10 cellular contexts compared by ENCODE assay signal in genomic region chr1:181100015-181100905, GRCh38. TPM values are rescaled to one million over a fixed set of nuclear protein-coding genes. Genes with fewer than 3 reads are reported as not detected.
A peak's percentile ranks its signal among the peaks of the same experiment; 100 is the strongest.
DNase-seq lines count a peak whose midpoint lies in the region; ATAC-seq, FAIRE-seq and TF ChIP-seq lines count a peak whose summit lies in the region.
"Had no signal": no experiment of that assay in that cellular context is flagged by ENCODE, and none has a peak within 500 bp of the region (broad histone marks: within the 10 kb centered on the region; RNA-seq: fewer than 3 reads in every experiment).

No MANE protein-coding gene starts in this region.

- 54% methylated on average over 9 of the region's 10 CpGs for WGBS in mammary epithelial cell (ENCODE audit: low coverage, missing lambda C conversion rate)
- 61 to 69% (median 66%) methylated on average over 10 of the region's 10 CpGs for WGBS in spleen, 5 donors

- no peaks in the 10 kb centered on the region for H3K79me2 ChIP-seq in mammary epithelial cell (ENCODE audit: insufficient read depth, low read length)

- TF ChIP-seq POLR2A in spleen (IDR thresholded peaks at IDR 0.05) = no peak

- intact Hi-C loops in mammary epithelial cell (cut with micrococcal nuclease) (no loop called here), spleen (cut with DNase I; ENCODE audit: low total_unique reads) (no loop called here)

- BruUV-seq in mammary epithelial cell (replicated peaks; lab: Mats Ljungman, UMichigan) = TSS peak; percentile 50

- no peaks in the 10 kb centered on the region for H3K9me3 ChIP-seq in RWPE2 (ENCODE audit: severe bottlenecking)
- no peaks in the 10 kb centered on the region for H3K9me3 ChIP-seq in mammary epithelial cell (replicated peaks; ENCODE audit: insufficient read depth, low read length)
- no peaks in the 10 kb centered on the region for H3K9me3 ChIP-seq in spleen
- H3K9me3 ChIP-seq: gastroesophageal sphincter had no signal

- H3K27me3 ChIP-seq in RWPE2 (ENCODE audit: insufficient read depth, poor library complexity, severe bottlenecking) = no peaks in the 10 kb centered on the region
- H3K27me3 ChIP-seq in mammary epithelial cell (ENCODE audit: insufficient read depth, low read length) = no peaks in the 10 kb centered on the region
- no peaks in the 10 kb centered on the region for H3K27me3 ChIP-seq in spleen (replicated peaks in 1 of 7)
- H3K27me3 ChIP-seq: gastroesophageal sphincter had no signal

- H4K20me1 ChIP-seq in mammary epithelial cell (ENCODE audit: insufficient read depth, low read length) = no peaks in the 10 kb centered on the region

- H3K36me3 ChIP-seq in RWPE2 (ENCODE audit: low read depth) (no peaks in the 10 kb centered on the region), mammary epithelial cell (ENCODE audit: insufficient read depth, low read length) (no peaks in the 10 kb centered on the region), spleen (peaks cover 0 to 3% (median 0%) of the 10 kb centered on the region in 6 donors)
- H3K36me3 ChIP-seq: gastroesophageal sphincter had no signal

- dilution Hi-C loops in mammary epithelial cell (cut with HindIII; ENCODE audit: low sequenced_read_pairs) = no loop called here

- H3K4me3 ChIP-seq in RWPE2 (ENCODE audit: severe bottlenecking) (no peak overlapping the region), mammary epithelial cell (replicated peaks in 1 of 3; ENCODE audit: insufficient read depth in 1 of 3, low read depth in 2 of 3, low read length in 3 of 3) (no peak overlapping the region), spleen (no peak overlapping the region), coronary artery (no peak overlapping the region)
- H3K4me3 ChIP-seq: gastroesophageal sphincter had no signal

- CTCF ChIA-PET in mammary epithelial cell (lab: Charles Lee; ENCODE audit: low non-redundant PET) = no interaction called here

- peaks cover 62% of the 10 kb centered on the region for H3K4me1 ChIP-seq in RWPE2 (ENCODE audit: insufficient read depth, poor library complexity, severe bottlenecking)
- peaks cover 73% of the 10 kb centered on the region for H3K4me1 ChIP-seq in mammary epithelial cell (ENCODE audit: insufficient read depth, low read length)
- peaks cover 28 to 96% (median 74%) of the 10 kb centered on the region in 6 donors for H3K4me1 ChIP-seq in spleen

- H2AFZ ChIP-seq in mammary epithelial cell (ENCODE audit: low read depth, low read length) = peak overlapping the region; percentile 3

- H3K27ac ChIP-seq in RWPE2 (ENCODE audit: poor library complexity, severe bottlenecking) (peak overlapping the region; percentile 97), mammary epithelial cell (ENCODE audit: insufficient read depth, low read depth, low read length) (peak overlapping the region; percentile 73), spleen (peak overlapping the region in 2 of 8 donors; percentile 13 to 51), coronary artery (no peak overlapping the region)
- H3K27ac ChIP-seq: gastroesophageal sphincter had no signal

- ATAC-seq in RWPE2 (ENCODE audit: low read depth) (peak; percentile 17; the same call in 2 of the 3 replicates), GM21526 (IDR thresholded peaks at IDR 0.05; ENCODE audit: low FRiP score, unreplicated experiment) (no peak), HG03439 (IDR thresholded peaks at IDR 0.05; ENCODE audit: unreplicated experiment) (no peak)
- ATAC-seq: gastroesophageal sphincter had no signal

- in situ Hi-C loops in mammary epithelial cell (cut with MboI; ENCODE audit: low sequenced_read_pairs in 2 of 2) = no loop called here

- no peak for DNase-seq in GM19239 (ENCODE audit: insufficient read length, low spot score)
- no peak for DNase-seq in RWPE2 (ENCODE audit: low spot score)
- DNase-seq in mammary epithelial cell = peak; percentile 77
- peak; percentile 69 for DNase-seq in stimulated activated CD4-positive, alpha-beta T cell treated with anti-CD3 and anti-CD28 coated beads, Interleukin-15, amount 100 ng/mL, for 24 hours
- no peak for DNase-seq in spleen
- DNase-seq in coronary artery (ENCODE audit: low spot score) = no peak
- DNase-seq: activated CD8-positive, alpha-beta memory T cell treated with anti-CD3 and anti-CD28 coated beads for 24 hours had no signal

- H3K9ac ChIP-seq in mammary epithelial cell (ENCODE audit: insufficient read depth, low read length) = peak overlapping the region; percentile 71

- H3K4me2 ChIP-seq in mammary epithelial cell (ENCODE audit: insufficient read depth, low read depth, low read length) = peak overlapping the region; percentile 64

- TF ChIP-seq CTCF in RWPE2 (IDR thresholded peaks at IDR 0.05; ENCODE audit: poor library complexity, severe bottlenecking) (no peak), mammary epithelial cell (conservative IDR thresholded peaks at IDR 0.05 in 1 of 2, IDR thresholded peaks at IDR 0.05 in 1 of 2; ENCODE audit: extremely low read depth in 1 of 2, insufficient read depth in 1 of 2, low read depth in 1 of 2, low read length in 2 of 2) (no peak), spleen (IDR thresholded peaks at IDR 0.05 in 8 of 11, conservative IDR thresholded peaks at IDR 0.05 in 3 of 11) (no peak), coronary artery (IDR thresholded peaks at IDR 0.05) (no peak)

- FAIRE-seq in GM19239 (lab: Jason Lieb, UNC) = peak; percentile 21

RNA-seq across cellular contexts. Expression of gene IER5, which starts 11.8 kb away (rescaled TPM):
- total RNA-seq in mammary epithelial cell (10 to 100 TPM; 16.3 to 37.5 TPM), spleen (10 to 100 TPM; 33.4 to 62.3 (median 40.8) TPM)
- polyA plus RNA-seq in mammary epithelial cell (21.0 TPM), spleen (10 to 100 TPM; 21.3 to 33.9 (median 32.7) TPM)
- polyA minus RNA-seq in mammary epithelial cell = 11.8 TPM

Comparison
In these comparisons a context has a peak if more than half of its experiments do, and no peak if none do; other contexts are left out.
1. DNase-seq: peak in mammary epithelial cell (single experiment) and stimulated activated CD4-positive, alpha-beta T cell treated with anti-CD3 and anti-CD28 coated beads, Interleukin-15, amount 100 ng/mL, for 24 hours (single experiment); none in GM19239 (single experiment), RWPE2 (single experiment), spleen (single experiment) and coronary artery (single experiment).
2. H3K27ac ChIP-seq: peak in RWPE2 (single experiment) and mammary epithelial cell (single experiment); none in coronary artery (0 of 2).